Comparison of ENCODE assay signal across 29 cellular contexts in the genomic region with DNA sequence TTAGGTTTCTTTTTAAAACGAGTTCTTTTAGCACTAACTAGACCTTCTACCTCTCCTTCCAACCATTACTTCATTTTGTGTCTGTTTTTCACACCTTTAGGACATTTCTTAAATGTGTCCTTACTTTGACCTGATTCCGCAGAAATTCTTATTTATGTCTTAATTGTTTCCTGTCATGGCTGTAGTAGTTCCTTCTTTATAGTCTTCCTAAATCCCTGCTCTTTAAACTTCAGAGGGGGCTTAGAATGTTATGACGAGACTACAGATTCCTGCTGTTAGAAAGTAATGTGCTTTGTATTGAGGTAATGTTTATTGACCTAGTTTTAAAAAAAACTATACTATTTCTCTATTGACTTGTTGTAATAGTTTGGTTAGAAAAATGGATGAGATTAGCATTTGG.
"Had no signal": no experiment of that assay in that cellular context is flagged by ENCODE, and none has a peak within 500 bp of the region (broad histone marks: within the 10 kb centered on the region; RNA-seq: fewer than 3 reads in every experiment).

No MANE protein-coding gene starts in this region.

- H3K4me3 ChIP-seq: adrenal gland, MG63, Peyer's patch, SJCRH30 had no signal

- H3K9me3 Mint-ChIP-seq: activated naive CD8-positive, alpha-beta T cell treated with anti-CD3 and anti-CD28 coated beads, Interleukin-2, amount 10 ng/mL, durations not matched to agents 7 days and 5 days; central memory CD8-positive, alpha-beta T cell; WTC11 had no signal

- H3K27ac ChIP-seq: adrenal gland, Peyer's patch, RWPE1, SJCRH30 had no signal

- H3K27me3 ChIP-seq: adrenal gland, Peyer's patch, SJCRH30 had no signal

- H3K9me3 ChIP-seq: adrenal gland, MG63, SJCRH30 had no signal

- H3K27me3 Mint-ChIP-seq: brain; central memory CD8-positive, alpha-beta T cell had no signal

- DNase-seq: activated CD4-positive, alpha-beta T cell treated with anti-CD3 and anti-CD28 coated beads for 48 hours; activated CD4-positive, alpha-beta T cell treated with anti-CD3 and anti-CD28 coated beads, Interleukin-2, amount 50 U/mL, for 4 hours; activated CD4-positive, CD25-positive, alpha-beta regulatory T cell treated with anti-CD3 and anti-CD28 coated beads, Interleukin-2, amount 50 U/mL, for 72 hours; activated CD8-positive, alpha-beta memory T cell treated with anti-CD3 and anti-CD28 coated beads, Interleukin-2, amount 50 U/mL, for 48 hours; activated CD8-positive, alpha-beta T cell treated with anti-CD3 and anti-CD28 coated beads, Interleukin-2, amount 10 ng/mL, durations not matched to agents 7 days and 5 days; activated naive CD4-positive, alpha-beta T cell treated with anti-CD3 and anti-CD28 coated beads, Interleukin-2, amount 50 U/mL, for 16 hours; activated naive CD8-positive, alpha-beta T cell treated with anti-CD3 and anti-CD28 coated beads, Interleukin-2, amount 10 ng/mL, durations not matched to agents 7 days and 5 days; activated T-cell treated with anti-CD3 and anti-CD28 coated beads, Interleukin-2, amount 50 U/mL, for 1 hour; adrenal gland; aorta; MG63; MV-4-11; NCI-H1105 treated with DMSO at 0.1 percent for 48 hours; NCI-H1436 treated with DMSO at 0.1 percent for 48 hours; NCI-H187; NCI-H2081; NCI-H510A treated with DMSO at 0.1 percent for 48 hours; NCI-H69; NK-92 treated with Interleukin-12 subunit alpha and Interleukin-12 subunit beta, amount 100 ng/mL, for 24 hours; OCI-M1; Peyer's patch; Right ventricle myocardium superior; SJCRH30; T-helper 17 cell; T-helper 9 cell had no signal

- H3K36me3 Mint-ChIP-seq: activated naive CD8-positive, alpha-beta T cell treated with anti-CD3 and anti-CD28 coated beads, Interleukin-2, amount 10 ng/mL, durations not matched to agents 7 days and 5 days; brain; WTC11 had no signal

- H3K36me3 ChIP-seq: adrenal gland, MG63, Peyer's patch, SJCRH30 had no signal

- H3K27ac Mint-ChIP-seq: activated CD8-positive, alpha-beta T cell treated with anti-CD3 and anti-CD28 coated beads, Interleukin-2, amount 10 ng/mL, durations not matched to agents 7 days and 5 days; activated naive CD8-positive, alpha-beta T cell treated with anti-CD3 and anti-CD28 coated beads, Interleukin-2, amount 10 ng/mL, durations not matched to agents 7 days and 5 days; brain; T-helper 17 cell; WTC11 had no signal

- ATAC-seq: activated CD8-positive, alpha-beta T cell treated with anti-CD3 and anti-CD28 coated beads, Interleukin-2, amount 10 ng/mL, durations not matched to agents 7 days and 5 days; T-helper 17 cell; WTC11 had no signal

- H3K4me3 Mint-ChIP-seq: activated CD8-positive, alpha-beta T cell treated with anti-CD3 and anti-CD28 coated beads, Interleukin-2, amount 10 ng/mL, durations not matched to agents 7 days and 5 days; activated naive CD8-positive, alpha-beta T cell treated with anti-CD3 and anti-CD28 coated beads, Interleukin-2, amount 10 ng/mL, durations not matched to agents 7 days and 5 days; brain; central memory CD8-positive, alpha-beta T cell; T-helper 17 cell; WTC11 had no signal

- H3K4me1 Mint-ChIP-seq: activated naive CD8-positive, alpha-beta T cell treated with anti-CD3 and anti-CD28 coated beads, Interleukin-2, amount 10 ng/mL, durations not matched to agents 7 days and 5 days; brain; central memory CD8-positive, alpha-beta T cell; T-helper 17 cell had no signal

- H3K4me1 ChIP-seq: adrenal gland, Peyer's patch had no signal
